In genomic region chr6:502761-503160, GRCh38 we compare ENCODE assay signal across 20 cellular contexts.
DNase-seq lines count a peak whose midpoint lies in the region; ATAC-seq and TF ChIP-seq lines count a peak whose summit lies in the region.
"Had no signal": no experiment of that assay in that cellular context is flagged by ENCODE, and none has a peak within 500 bp of the region (broad histone marks: within the 10 kb centered on the region; RNA-seq: fewer than 3 reads in every experiment).

No MANE protein-coding gene starts in this region.

- no peak overlapping the region for H3K14ac ChIP-seq in trophoblast cell (ENCODE audit: low read length)

- H3K4me3 ChIP-seq in trophoblast cell (ENCODE audit: low read depth, low read length): no peak overlapping the region
- H3K4me3 ChIP-seq: GM23338, left lung, testis had no signal

- no peak overlapping the region for H4K8ac ChIP-seq in trophoblast cell (ENCODE audit: low read depth, low read length)

- CTCF ChIA-PET in WTC11 (lab: Charles Lee): no interaction called here

- no peak overlapping the region for H3K27ac ChIP-seq in trophoblast cell (ENCODE audit: low read depth, low read length)
- H3K27ac ChIP-seq: colonic mucosa, KMS-11, left lung, testis had no signal

- H3K27me3 ChIP-seq in trophoblast cell (ENCODE audit: insufficient read depth, low read length): no peaks in the 10 kb centered on the region
- H3K27me3 ChIP-seq: colonic mucosa, heart left ventricle, left lung, testis had no signal

- no peak overlapping the region for H2BK12ac ChIP-seq in trophoblast cell (ENCODE audit: low read length)

- H3K27me3 Mint-ChIP-seq in activated T-cell treated with anti-CD3 and anti-CD28 coated beads, Interleukin-2, amount 50 U/mL, for 4 hours (ENCODE audit: low read depth): no peaks in the 10 kb centered on the region
- H3K27me3 Mint-ChIP-seq in activated naive CD8-positive, alpha-beta T cell: no peaks in the 10 kb centered on the region
- no peaks in the 10 kb centered on the region for H3K27me3 Mint-ChIP-seq in WTC11 (ENCODE audit: low read depth)
- H3K27me3 Mint-ChIP-seq: brain had no signal

- H3K9me3 ChIP-seq in trophoblast cell (ENCODE audit: insufficient read depth, low read depth, low read length): no peaks in the 10 kb centered on the region
- H3K9me3 ChIP-seq: colonic mucosa, heart left ventricle, left lung, testis had no signal

- no peak overlapping the region for H4K12ac ChIP-seq in trophoblast cell (ENCODE audit: low read depth, low read length)

- H3K18ac ChIP-seq in trophoblast cell (ENCODE audit: low read length): no peak overlapping the region

- no CpG with 5 or more reads among the region's 7 CpGs for WGBS in trophoblast cell (ENCODE audit: extremely low coverage, insufficient coverage, insufficient read length)

- no peaks in the 10 kb centered on the region for H3K4me1 ChIP-seq in trophoblast cell (ENCODE audit: control insufficient read depth in 1 of 2, insufficient read depth in 2 of 2, low read length in 2 of 2)
- H3K4me1 ChIP-seq: colonic mucosa, left lung, testis had no signal

- no peak overlapping the region for H2BK120ac ChIP-seq in trophoblast cell (ENCODE audit: insufficient read depth, low read length, poor library complexity)

- no peak overlapping the region for H3K23ac ChIP-seq in trophoblast cell (ENCODE audit: low read length)

- no peaks in the 10 kb centered on the region for H3K9me3 Mint-ChIP-seq in activated T-cell treated with anti-CD3 and anti-CD28 coated beads, Interleukin-2, amount 50 U/mL, for 4 hours
- H3K9me3 Mint-ChIP-seq in activated naive CD8-positive, alpha-beta T cell (ENCODE audit: low read depth): no peaks in the 10 kb centered on the region
- H3K9me3 Mint-ChIP-seq in stimulated activated effector memory CD8-positive, alpha-beta T cell treated with anti-CD3 and anti-CD28 coated beads, Interleukin-12 subunit alpha, Interleukin-12 subunit beta, amount 100 ng/mL, for 72 hours: no peaks in the 10 kb centered on the region
- no peaks in the 10 kb centered on the region for H3K9me3 Mint-ChIP-seq in WTC11
- H3K9me3 Mint-ChIP-seq: brain, GM23338 had no signal

- peak overlapping the region; percentile 87 for H3K4me3 Mint-ChIP-seq in activated T-cell treated with anti-CD3 and anti-CD28 coated beads, Interleukin-2, amount 50 U/mL, for 4 hours
- H3K4me3 Mint-ChIP-seq in activated naive CD8-positive, alpha-beta T cell: peak overlapping the region; percentile 76
- H3K4me3 Mint-ChIP-seq in stimulated activated effector memory CD8-positive, alpha-beta T cell treated with anti-CD3 and anti-CD28 coated beads, Interleukin-12 subunit alpha, Interleukin-12 subunit beta, amount 100 ng/mL, for 72 hours: peak overlapping the region; percentile 80
- H3K4me3 Mint-ChIP-seq in WTC11: no peak overlapping the region
- H3K4me3 Mint-ChIP-seq: brain, GM23338 had no signal

- DNase-seq in activated T-cell treated with anti-CD3 and anti-CD28 coated beads, Interleukin-2, amount 50 U/mL, for 4 hours: no peak
- DNase-seq in activated T-cell treated with anti-CD3 and anti-CD28 coated beads, Interleukin-2, amount 50 U/mL, for 48 hours: no peak
- DNase-seq in MV-4-11 (lab: John Stamatoyannopoulos, UW): peak; percentile 93
- no peak for DNase-seq in stimulated activated effector memory CD8-positive, alpha-beta T cell treated with anti-CD3 and anti-CD28 coated beads, Interleukin-12 subunit alpha, Interleukin-12 subunit beta, amount 100 ng/mL, for 72 hours (ENCODE audit: low spot score in 2 of 2)
- no peak for DNase-seq in NOMO-1 treated with dmso at 0.1 percent for 144 hours (lab: John Stamatoyannopoulos, UW; ENCODE audit: unreplicated experiment)
- DNase-seq in trophoblast cell: no peak
- DNase-seq in WTC11 (ENCODE audit: low spot score): no peak
- DNase-seq: Calu3, colonic mucosa, heart left ventricle, left lung, NCI-H1092, NCI-H2107, NCI-H510A treated with DMSO at 0.1 percent for 48 hours, retina, testis had no signal

- H2AFZ ChIP-seq in trophoblast cell (ENCODE audit: insufficient read depth, low read length, poor library complexity): no peak overlapping the region
- H2AFZ ChIP-seq: GM23338 had no signal

- H2BK5ac ChIP-seq in trophoblast cell (ENCODE audit: low read depth, low read length, poor library complexity): no peak overlapping the region

- H2AK5ac ChIP-seq in trophoblast cell (ENCODE audit: low read length): no peak overlapping the region

- no peak overlapping the region for H3K4me2 ChIP-seq in trophoblast cell (ENCODE audit: low read length)
- H3K4me2 ChIP-seq: GM23338, KMS-11 had no signal

- H3K4me1 Mint-ChIP-seq in activated T-cell treated with anti-CD3 and anti-CD28 coated beads, Interleukin-2, amount 50 U/mL, for 4 hours (ENCODE audit: low read depth): peaks cover 89% of the 10 kb centered on the region
- H3K4me1 Mint-ChIP-seq in activated naive CD8-positive, alpha-beta T cell (ENCODE audit: low read depth): peaks cover 89% of the 10 kb centered on the region
- peaks cover 88% of the 10 kb centered on the region for H3K4me1 Mint-ChIP-seq in stimulated activated effector memory CD8-positive, alpha-beta T cell treated with anti-CD3 and anti-CD28 coated beads, Interleukin-12 subunit alpha, Interleukin-12 subunit beta, amount 100 ng/mL, for 72 hours
- H3K4me1 Mint-ChIP-seq in WTC11: 0 out of 2 replicates have a peak, but pooled peaks cover 5% of the 10 kb centered on the region

- no peak overlapping the region for H4K91ac ChIP-seq in trophoblast cell (ENCODE audit: low read depth, low read length)

- no peaks in the 10 kb centered on the region for H3K79me2 ChIP-seq in trophoblast cell (ENCODE audit: control insufficient read depth, insufficient read depth, low read length, poor library complexity)

- H3K79me1 ChIP-seq in trophoblast cell (ENCODE audit: low read length): no peaks in the 10 kb centered on the region

- no peak for ATAC-seq in activated T-cell treated with anti-CD3 and anti-CD28 coated beads, Interleukin-2, amount 50 U/mL, for 4 hours
- no peak for ATAC-seq in stimulated activated effector memory CD8-positive, alpha-beta T cell treated with anti-CD3 and anti-CD28 coated beads, Interleukin-12 subunit alpha, Interleukin-12 subunit beta, amount 100 ng/mL, for 72 hours
- no peak for ATAC-seq in WTC11
- ATAC-seq: heart left ventricle, left lung had no signal

- H3K9ac ChIP-seq in trophoblast cell (ENCODE audit: low read length): no peak overlapping the region
- H3K9ac ChIP-seq: KMS-11 had no signal

- peaks cover 0 to 3% of the 10 kb centered on the region in 2 experiments for H3K36me3 ChIP-seq in trophoblast cell (ENCODE audit: control insufficient read depth in 1 of 2, insufficient read depth in 2 of 2, low read length in 2 of 2)
- H3K36me3 ChIP-seq: colonic mucosa had no signal

- H3K4ac ChIP-seq in trophoblast cell (ENCODE audit: low read depth, low read length): no peak overlapping the region

- peaks cover 14% of the 10 kb centered on the region for H3K36me3 Mint-ChIP-seq in activated T-cell treated with anti-CD3 and anti-CD28 coated beads, Interleukin-2, amount 50 U/mL, for 4 hours (ENCODE audit: insufficient read depth)
- peaks cover 14% of the 10 kb centered on the region for H3K36me3 Mint-ChIP-seq in activated naive CD8-positive, alpha-beta T cell
- peaks cover 42% of the 10 kb centered on the region for H3K36me3 Mint-ChIP-seq in stimulated activated effector memory CD8-positive, alpha-beta T cell treated with anti-CD3 and anti-CD28 coated beads, Interleukin-12 subunit alpha, Interleukin-12 subunit beta, amount 100 ng/mL, for 72 hours
- peaks cover 4% of the 10 kb centered on the region; the same call in 1 of the 2 replicates for H3K36me3 Mint-ChIP-seq in WTC11

- POLR2A ChIA-PET in WTC11 (lab: Charles Lee): no interaction called here

- no peak for TF ChIP-seq CTCF in WTC11 (IDR thresholded peaks at IDR 0.05)

- H3K27ac Mint-ChIP-seq in activated naive CD8-positive, alpha-beta T cell: peak overlapping the region; percentile 100
- peak overlapping the region; percentile 93 for H3K27ac Mint-ChIP-seq in stimulated activated effector memory CD8-positive, alpha-beta T cell treated with anti-CD3 and anti-CD28 coated beads, Interleukin-12 subunit alpha, Interleukin-12 subunit beta, amount 100 ng/mL, for 72 hours
- no peak overlapping the region for H3K27ac Mint-ChIP-seq in WTC11
- H3K27ac Mint-ChIP-seq: GM23338 had no signal

TF ChIP-seq in WTC11, 78 proteins besides CTCF, POLR2A, EP300 and RAD21 (continues in another document):
- TF ChIP-seq, protein P1, sequence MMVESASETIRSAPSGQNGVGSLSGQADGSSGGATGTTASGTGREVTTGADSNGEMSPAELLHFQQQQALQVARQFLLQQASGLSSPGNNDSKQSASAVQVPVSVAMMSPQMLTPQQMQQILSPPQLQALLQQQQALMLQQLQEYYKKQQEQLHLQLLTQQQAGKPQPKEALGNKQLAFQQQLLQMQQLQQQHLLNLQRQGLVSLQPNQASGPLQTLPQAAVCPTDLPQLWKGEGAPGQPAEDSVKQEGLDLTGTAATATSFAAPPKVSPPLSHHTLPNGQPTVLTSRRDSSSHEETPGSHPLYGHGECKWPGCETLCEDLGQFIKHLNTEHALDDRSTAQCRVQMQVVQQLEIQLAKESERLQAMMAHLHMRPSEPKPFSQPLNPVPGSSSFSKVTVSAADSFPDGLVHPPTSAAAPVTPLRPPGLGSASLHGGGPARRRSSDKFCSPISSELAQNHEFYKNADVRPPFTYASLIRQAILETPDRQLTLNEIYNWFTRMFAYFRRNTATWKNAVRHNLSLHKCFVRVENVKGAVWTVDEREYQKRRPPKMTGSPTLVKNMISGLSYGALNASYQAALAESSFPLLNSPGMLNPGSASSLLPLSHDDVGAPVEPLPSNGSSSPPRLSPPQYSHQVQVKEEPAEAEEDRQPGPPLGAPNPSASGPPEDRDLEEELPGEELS (CRISPR knock-in tag; IDR thresholded peaks at IDR 0.05): no peak
- no peak for TF ChIP-seq CREM (CRISPR knock-in tag; IDR thresholded peaks at IDR 0.05)
